In the genomic region with DNA sequence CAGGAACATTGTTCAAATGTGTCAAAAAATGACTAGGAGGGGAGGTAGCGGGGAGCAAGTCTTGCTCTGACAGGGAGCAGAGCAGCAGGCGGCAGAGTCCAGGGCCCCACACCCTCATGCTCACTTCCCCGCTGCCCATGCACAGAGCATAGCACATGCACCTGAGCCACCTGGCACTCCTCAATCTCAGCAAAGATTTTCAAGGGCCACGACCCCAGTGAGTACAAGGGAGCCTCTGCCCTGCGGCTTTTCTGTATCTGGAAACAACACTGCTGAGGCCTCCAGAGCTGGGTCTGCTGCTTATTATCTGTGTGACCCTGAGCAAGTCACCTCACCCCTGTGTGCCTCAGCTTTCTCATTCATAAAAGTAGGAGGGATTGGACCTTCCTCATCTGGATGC, we compare ENCODE assay signal across 24 cellular contexts. TPM values are rescaled to one million over a fixed set of nuclear protein-coding genes. Genes with fewer than 3 reads are reported as not detected.
DNase-seq lines count a peak whose midpoint lies in the region; ATAC-seq and TF ChIP-seq lines count a peak whose summit lies in the region.
"Had no signal": no experiment of that assay in that cellular context is flagged by ENCODE, and none has a peak within 500 bp of the region (broad histone marks: within the 10 kb centered on the region; RNA-seq: fewer than 3 reads in every experiment).

No MANE protein-coding gene starts in this region.

- H3K18ac ChIP-seq in trophoblast cell (ENCODE audit: low read length) = no peak overlapping the region

- no peaks in the 10 kb centered on the region for H3K9me3 Mint-ChIP-seq in MCF 10A (ENCODE audit: unreplicated experiment)
- H3K9me3 Mint-ChIP-seq in type B pancreatic cell = no peaks in the 10 kb centered on the region
- H3K9me3 Mint-ChIP-seq: CD4-positive, alpha-beta memory T cell had no signal

- no peak for TF ChIP-seq POLR2A in breast epithelium (IDR thresholded peaks at IDR 0.05)

- WGBS in trophoblast cell (ENCODE audit: extremely low coverage, insufficient coverage, insufficient read length) = no CpG with 5 or more reads among the region's 5 CpGs

- H4K20me1 ChIP-seq in osteoblast (ENCODE audit: insufficient read depth, low read length) = no peaks in the 10 kb centered on the region
- H4K20me1 ChIP-seq: BLaER1 had no signal

- no peak overlapping the region for H4K8ac ChIP-seq in trophoblast cell (ENCODE audit: low read depth, low read length)

- POLR2A ChIA-PET in MCF 10A (lab: Yijun Ruan, JAX) = interaction anchor here (4.5 kb wide), 1 partner anchor 9 kb away, joined by 23 read pairs; no protein-coding TSS in a partner anchor

- H3K4me2 ChIP-seq in osteoblast (ENCODE audit: insufficient read depth, low read length) (no peak overlapping the region), trophoblast cell (ENCODE audit: low read length) (no peak overlapping the region)
- H3K4me2 ChIP-seq: BLaER1, KMS-11 had no signal

- H3K9me3 ChIP-seq in breast epithelium (no peaks in the 10 kb centered on the region), osteoblast (ENCODE audit: low read depth, low read length) (no peaks in the 10 kb centered on the region), trophoblast cell (ENCODE audit: insufficient read depth, low read depth, low read length) (peaks cover 2% of the 10 kb centered on the region)
- H3K9me3 ChIP-seq: BLaER1 had no signal

- peaks cover 0 to 18% of the 10 kb centered on the region in 2 donors for H3K27me3 ChIP-seq in breast epithelium
- peaks cover 58% of the 10 kb centered on the region for H3K27me3 ChIP-seq in osteoblast (ENCODE audit: insufficient read depth, low read length)
- H3K27me3 ChIP-seq in trophoblast cell (ENCODE audit: insufficient read depth, low read length) = peaks cover 4% of the 10 kb centered on the region

- H3K4me3 Mint-ChIP-seq in MCF 10A (ENCODE audit: unreplicated experiment) (peak overlapping the region; percentile 96), type B pancreatic cell (peak overlapping the region; percentile 64)

- no peak overlapping the region for H4K91ac ChIP-seq in trophoblast cell (ENCODE audit: low read depth, low read length)

- intact Hi-C loops in MCF 10A (cut with micrococcal nuclease) = loop anchor here (1.0 kb wide), 1 partner anchor 17 kb away; no protein-coding TSS in a partner anchor
- intact Hi-C loops in breast epithelium (cut with DNase I; ENCODE audit: low total_unique reads) = no loop called here

- H3K23ac ChIP-seq in trophoblast cell (ENCODE audit: low read length) = no peak overlapping the region

- no peak overlapping the region for H2AK5ac ChIP-seq in trophoblast cell (ENCODE audit: low read length)

- H3K4me1 Mint-ChIP-seq in MCF 10A (ENCODE audit: insufficient read depth, unreplicated experiment) (peaks cover 52% of the 10 kb centered on the region), type B pancreatic cell (ENCODE audit: unreplicated experiment) (no peaks in the 10 kb centered on the region)

- H3K27me3 Mint-ChIP-seq in MCF 10A (ENCODE audit: insufficient read depth, unreplicated experiment) (no peaks in the 10 kb centered on the region), type B pancreatic cell (peaks cover 64% of the 10 kb centered on the region)

- CTCF ChIA-PET in MCF 10A (lab: Yijun Ruan, JAX) = interaction anchor here (0.6 to 3.8 kb wide), 4 partner anchors 25 to 1324 kb away, joined by 3 to 19 read pairs (median 5); a partner anchor contains a TSS

- DNase-seq in MCF 10A (ENCODE audit: unreplicated experiment) (no peak), breast epithelium (ENCODE audit: low spot score in 2 of 2) (no peak), epithelial cell of prostate (ENCODE audit: low read depth, low spot score) (no peak), osteoblast (ENCODE audit: insufficient read length, low spot score, missing footprints) (peak; percentile 48), type B pancreatic cell (ENCODE audit: extremely low spot score, unreplicated experiment) (no peak), UCSD-AML1 (lab: John Stamatoyannopoulos, UW; ENCODE audit: unreplicated experiment) (no peak), trophoblast cell (no peak)
- DNase-seq: ACHN; CD4-positive, alpha-beta memory T cell; GDM1; IMR-90; MV-4-11; NCI-H1105 treated with DMSO at 0.1 percent for 48 hours; NCI-H2029 treated with DMSO at 0.1 percent for 48 hours; NCI-H345; NCI-H524; NCI-H774; NK-92 treated with Interleukin-12 subunit alpha and Interleukin-12 subunit beta, amount 100 ng/mL, for 24 hours; SHP77 had no signal

- H3K4ac ChIP-seq in trophoblast cell (ENCODE audit: low read depth, low read length) = no peak overlapping the region

- H3K4me1 ChIP-seq in breast epithelium = peaks cover 5% of the 10 kb centered on the region in 2 donors
- H3K4me1 ChIP-seq in osteoblast (ENCODE audit: insufficient read depth, low read length) = no peaks in the 10 kb centered on the region
- peaks cover 11 to 13% of the 10 kb centered on the region in 2 experiments for H3K4me1 ChIP-seq in trophoblast cell (ENCODE audit: control insufficient read depth in 1 of 2, insufficient read depth in 2 of 2, low read length in 2 of 2)

- TF ChIP-seq CTCF in MCF 10A (IDR thresholded peaks at IDR 0.05; ENCODE audit: unreplicated experiment) (no peak), breast epithelium (IDR thresholded peaks at IDR 0.05) (no peak), osteoblast (IDR thresholded peaks at IDR 0.05; ENCODE audit: extremely low read depth, low read depth, low read length) (no peak), type B pancreatic cell (conservative IDR thresholded peaks at IDR 0.05) (no peak)

- H3K79me1 ChIP-seq in trophoblast cell (ENCODE audit: low read length) = no peaks in the 10 kb centered on the region

- H2AFZ ChIP-seq in osteoblast (ENCODE audit: low read length) (no peak overlapping the region), trophoblast cell (ENCODE audit: insufficient read depth, low read length, poor library complexity) (no peak overlapping the region)

- H3K36me3 ChIP-seq in breast epithelium = no peaks in the 10 kb centered on the region
- no peaks in the 10 kb centered on the region for H3K36me3 ChIP-seq in osteoblast (ENCODE audit: insufficient read depth, low read length)
- H3K36me3 ChIP-seq in trophoblast cell (ENCODE audit: control insufficient read depth in 1 of 2, insufficient read depth in 2 of 2, low read length in 2 of 2) = no peaks in the 10 kb centered on the region
- H3K36me3 ChIP-seq: BLaER1 had no signal

- no peak overlapping the region for H4K12ac ChIP-seq in trophoblast cell (ENCODE audit: low read depth, low read length)

- peaks cover 22% of the 10 kb centered on the region for H3K36me3 Mint-ChIP-seq in MCF 10A (ENCODE audit: insufficient read depth, unreplicated experiment)
- H3K36me3 Mint-ChIP-seq in type B pancreatic cell = no peaks in the 10 kb centered on the region
- H3K36me3 Mint-ChIP-seq: CD4-positive, alpha-beta memory T cell had no signal

- no peak overlapping the region for H3K14ac ChIP-seq in trophoblast cell (ENCODE audit: low read length)

- no peak overlapping the region for H2BK5ac ChIP-seq in trophoblast cell (ENCODE audit: low read depth, low read length, poor library complexity)

- H3K27ac Mint-ChIP-seq in MCF 10A (ENCODE audit: low read depth, unreplicated experiment) (peak overlapping the region; percentile 66), type B pancreatic cell (no peak overlapping the region)
- H3K27ac Mint-ChIP-seq: CD4-positive, alpha-beta memory T cell had no signal

- H3K27ac ChIP-seq in breast epithelium = no peak overlapping the region
- peak overlapping the region; percentile 100 for H3K27ac ChIP-seq in epithelial cell of prostate
- H3K27ac ChIP-seq in osteoblast (ENCODE audit: low read depth, low read length) = no peak overlapping the region
- no peak overlapping the region for H3K27ac ChIP-seq in trophoblast cell (ENCODE audit: low read depth, low read length)
- H3K27ac ChIP-seq: 22Rv1, BLaER1, KMS-11 had no signal

- no peaks in the 10 kb centered on the region for H3K79me2 ChIP-seq in osteoblast (ENCODE audit: insufficient read depth, low read length)
- H3K79me2 ChIP-seq in trophoblast cell (ENCODE audit: control insufficient read depth, insufficient read depth, low read length, poor library complexity) = no peaks in the 10 kb centered on the region

- H3K4me3 ChIP-seq in breast epithelium = no peak overlapping the region
- H3K4me3 ChIP-seq in osteoblast (ENCODE audit: insufficient read depth, low read length) = no peak overlapping the region
- H3K4me3 ChIP-seq in trophoblast cell (ENCODE audit: low read depth, low read length) = no peak overlapping the region
- H3K4me3 ChIP-seq: BLaER1 had no signal

- ATAC-seq in GM21423 (IDR thresholded peaks at IDR 0.05; ENCODE audit: unreplicated experiment) = no peak

- no peak overlapping the region for H2BK120ac ChIP-seq in trophoblast cell (ENCODE audit: insufficient read depth, low read length, poor library complexity)

- H3K9ac ChIP-seq in trophoblast cell (ENCODE audit: low read length) = no peak overlapping the region
- H3K9ac ChIP-seq: BLaER1, KMS-11 had no signal

- no peak overlapping the region for H2BK12ac ChIP-seq in trophoblast cell (ENCODE audit: low read length)

- BruUV-seq in MCF 10A (replicated peaks; lab: Mats Ljungman, UMichigan) = no TSS peak

RNA-seq across cellular contexts. Expression of a gene that starts 1.1 kb away (rescaled TPM):
- total RNA-seq in MCF 10A (2022) (67.1 and 74.8 TPM in 2 replicates), breast epithelium (1 to 10 TPM in 1 of 3 donors, under 1 TPM in 1, not detected in 1; 0.33 to 1.2 TPM), osteoblast (not detected in 2 replicates), type B pancreatic cell (ENCODE audit: low replicate concordance) (6.5 and 19.5 TPM in 2 replicates)
- 0.19 and 0.32 TPM in 2 replicates for polyA plus RNA-seq in trophoblast cell (2013)
- total RNA-seq: CD4-positive, alpha-beta memory T cell; H4; IMR-90 had no signal
- polyA plus RNA-seq: CD4-positive, alpha-beta memory T cell; IMR-90 had no signal

RNA-seq across cellular contexts. Expression of a gene that starts 12.8 kb away (rescaled TPM):
- total RNA-seq in MCF 10A (2022) (not detected in 2 replicates), breast epithelium (10 to 100 TPM in 2 of 3 donors, 1 to 10 TPM in 1; 8.9 to 39.3 (median 18.9) TPM), osteoblast (not detected in 2 replicates), type B pancreatic cell (ENCODE audit: low replicate concordance) (0.67 and 0.87 TPM in 2 replicates)
- polyA plus RNA-seq in trophoblast cell (2013) = not detected in 2 replicates
- total RNA-seq: CD4-positive, alpha-beta memory T cell; H4; IMR-90 had no signal
- polyA plus RNA-seq: CD4-positive, alpha-beta memory T cell; IMR-90 had no signal

RNA-seq across cellular contexts. Expression of a gene that starts 20.4 kb away (rescaled TPM):
- total RNA-seq in MCF 10A (2022) (0.27 and 0.28 TPM in 2 replicates), breast epithelium (under 1 TPM in 1 of 3 donors, not detected in 2; 0.15 TPM), osteoblast (not detected in 2 replicates), type B pancreatic cell (ENCODE audit: low replicate concordance) (0.48 and 0.50 TPM in 2 replicates)
- not detected in 2 replicates for polyA plus RNA-seq in trophoblast cell (2013)
- total RNA-seq: CD4-positive, alpha-beta memory T cell; H4; IMR-90 had no signal
- polyA plus RNA-seq: CD4-positive, alpha-beta memory T cell; IMR-90 had no signal

RNA-seq across cellular contexts. Expression of a gene that starts 25.1 kb away (rescaled TPM):
- total RNA-seq in MCF 10A (2022) (26.5 and 33.2 TPM in 2 replicates), breast epithelium (1 to 10 TPM in 1 of 3 donors, under 1 TPM in 1, not detected in 1; 0.73 to 1.3 TPM), osteoblast (not detected in 2 replicates), type B pancreatic cell (ENCODE audit: low replicate concordance) (2.0 and 7.5 TPM in 2 replicates)
- polyA plus RNA-seq in trophoblast cell (2013) = 0.05 and 0.10 TPM in 2 replicates
- total RNA-seq: CD4-positive, alpha-beta memory T cell; H4; IMR-90 had no signal
- polyA plus RNA-seq: CD4-positive, alpha-beta memory T cell had no signal
